In the genomic region with DNA sequence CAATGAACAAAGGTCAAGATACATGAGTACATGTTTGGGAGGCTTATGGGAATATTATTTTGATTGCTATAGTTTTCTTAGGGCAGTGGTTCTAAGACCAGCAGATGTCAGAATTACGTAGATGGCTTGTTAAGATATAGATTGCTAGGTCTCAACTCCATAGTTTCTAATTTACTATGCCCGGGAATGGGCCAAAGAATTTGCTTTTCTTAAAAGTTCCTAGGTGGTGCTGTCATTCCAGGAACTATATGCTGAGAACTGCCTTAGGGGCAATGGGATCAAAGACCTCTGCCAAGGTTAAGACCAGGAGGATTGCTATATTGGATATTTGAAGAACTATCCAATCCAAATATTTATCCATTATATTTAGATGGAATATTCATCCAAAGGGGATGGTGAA, we compare ENCODE assay signal across 23 cellular contexts.
"Had no signal": no experiment of that assay in that cellular context is flagged by ENCODE, and none has a peak within 500 bp of the region (broad histone marks: within the 10 kb centered on the region; RNA-seq: fewer than 3 reads in every experiment).

No MANE protein-coding gene starts in this region.

- ATAC-seq: effector memory CD8-positive, alpha-beta T cell; esophagus mucosa; gastrocnemius medialis; heart right ventricle; left cardiac atrium; left lung; left ventricle myocardium superior; lower lobe of right lung; naive thymus-derived CD4-positive, alpha-beta T cell had no signal

- H3K27ac ChIP-seq: colonic mucosa, epithelial cell of prostate, esophagus squamous epithelium, gastrocnemius medialis, heart right ventricle, left lung, lower lobe of right lung had no signal

- H3K4me1 ChIP-seq: colonic mucosa, esophagus squamous epithelium, gastrocnemius medialis, heart right ventricle, left lung, lower lobe of right lung had no signal

- H3K9me3 ChIP-seq: colonic mucosa, esophagus squamous epithelium, gastrocnemius medialis, lower lobe of right lung had no signal

- H3K4me3 ChIP-seq: colonic mucosa, esophagus squamous epithelium, gastrocnemius medialis, heart right ventricle, left lung, lower lobe of right lung had no signal

- H3K36me3 ChIP-seq: colonic mucosa, esophagus squamous epithelium, gastrocnemius medialis, heart right ventricle, left lung, lower lobe of right lung had no signal

- H3K27me3 ChIP-seq: colonic mucosa, esophagus squamous epithelium, gastrocnemius medialis, heart right ventricle, left lung had no signal

- DNase-seq: colonic mucosa; cortex of kidney; effector CD8-positive, alpha-beta T cell; effector memory CD8-positive, alpha-beta T cell; endodermal cell; erythroblast; esophagus squamous epithelium; foreskin fibroblast; foreskin melanocyte; gastrocnemius medialis; glutamatergic neuron; head of caudate nucleus; heart right ventricle; hippocampal formation; left cardiac atrium; left lung; left ventricle myocardium superior; lower lobe of right lung; mesenchymal stem cell; midbrain; naive thymus-derived CD4-positive, alpha-beta T cell had no signal
